Comparison of ENCODE assay signal across 8 cellular contexts in genomic region chr10:62046522-62047239, GRCh38.
A peak's percentile ranks its signal among the peaks of the same experiment; 100 is the strongest.
DNase-seq lines count a peak whose midpoint lies in the region; ATAC-seq and TF ChIP-seq lines count a peak whose summit lies in the region.

No MANE protein-coding gene starts in this region.

- peak overlapping the region; percentile 7 to 98 (median 65) for H3K27ac Mint-ChIP-seq in brain

- no peaks in the 10 kb centered on the region for H3K36me3 Mint-ChIP-seq in brain

- H3K27me3 Mint-ChIP-seq in brain, result peaks cover 5% of the 10 kb centered on the region

- ATAC-seq in HG02571 (IDR thresholded peaks at IDR 0.05; ENCODE audit: unreplicated experiment), result peak; percentile 36
- ATAC-seq in mucosa of descending colon, result peak; percentile 15

- peaks cover 46% of the 10 kb centered on the region for H3K4me1 ChIP-seq in mucosa of descending colon (ENCODE audit: low read depth)

- intact Hi-C loops in mucosa of descending colon (cut with DNase I, micrococcal nuclease), result no loop called here
- intact Hi-C loops in head of caudate nucleus (cut with DNase I), result loop anchor here (5.0 kb wide), 1 partner anchor 144 kb away; the partner anchor contains the start of gene ARID5B

- H3K9me3 Mint-ChIP-seq in brain, result peaks cover 0 to 2% (median 0%) of the 10 kb centered on the region in 5 experiments

- H3K4me1 Mint-ChIP-seq in brain, result peaks cover 98% of the 10 kb centered on the region

- TF ChIP-seq CTCF in brain (conservative IDR thresholded peaks at IDR 0.05) (no peak), mucosa of descending colon (IDR thresholded peaks at IDR 0.05) (no peak)

- DNase-seq in activated CD4-positive, alpha-beta T cell treated with anti-CD3 and anti-CD28 coated beads, Interleukin-2, amount 50 U/mL, for 1 hour, result peak; percentile 12
- no peak for DNase-seq in activated CD4-positive, alpha-beta T cell treated with anti-CD3 and anti-CD28 coated beads for 48 hours
- DNase-seq in NCI-H2171 treated with DMSO at 0.1 percent for 48 hours (lab: John Stamatoyannopoulos, UW) (peak; percentile 82), mucosa of descending colon (no peak), NCI-H2029 treated with DMSO at 0.1 percent for 48 hours (lab: John Stamatoyannopoulos, UW) (no peak), head of caudate nucleus (no peak)

- peak overlapping the region in 1 of 5 experiments; percentile 52 for H3K4me3 Mint-ChIP-seq in brain

- H3K36me3 ChIP-seq in mucosa of descending colon (ENCODE audit: low read depth), result no peaks in the 10 kb centered on the region

- no peak overlapping the region for H3K4me3 ChIP-seq in mucosa of descending colon

- H3K9me3 ChIP-seq in mucosa of descending colon, result no peaks in the 10 kb centered on the region

Comparison
In these comparisons a context has a peak if more than half of its experiments do, and no peak if none do; other contexts are left out.
1. DNase-seq: peak in activated CD4-positive, alpha-beta T cell treated with anti-CD3 and anti-CD28 coated beads, Interleukin-2, amount 50 U/mL, for 1 hour (single experiment) and NCI-H2171 treated with DMSO at 0.1 percent for 48 hours (single experiment); none in activated CD4-positive, alpha-beta T cell treated with anti-CD3 and anti-CD28 coated beads for 48 hours (single experiment), mucosa of descending colon (0 of 3), NCI-H2029 treated with DMSO at 0.1 percent for 48 hours (single experiment) and head of caudate nucleus (0 of 42).